Comparison of ENCODE assay signal across 10 cellular contexts in genomic region chr11:86999859-87000753, GRCh38. TPM values are rescaled to one million over a fixed set of nuclear protein-coding genes. Genes with fewer than 3 reads are reported as not detected.
A peak's percentile ranks its signal among the peaks of the same experiment; 100 is the strongest.
DNase-seq lines count a peak whose midpoint lies in the region; ATAC-seq and TF ChIP-seq lines count a peak whose summit lies in the region.
"Had no signal": no experiment of that assay in that cellular context is flagged by ENCODE, and none has a peak within 500 bp of the region (broad histone marks: within the 10 kb centered on the region; RNA-seq: fewer than 3 reads in every experiment).

No MANE protein-coding gene starts in this region.

- H3K36me3 ChIP-seq in HCT116 (ENCODE audit: control insufficient read depth in 1 of 2, insufficient read depth in 2 of 2, low read length in 2 of 2) (no peaks in the 10 kb centered on the region), prostate gland (no peaks in the 10 kb centered on the region)

- no peak overlapping the region for H3K9ac ChIP-seq in HCT116 (ENCODE audit: low read length)

- DNase-seq in HCT116 (ENCODE audit: low read depth, low spot score) (no peak), SK-N-DZ (ENCODE audit: low spot score) (peak; percentile 72), left cardiac atrium (no peak), prostate gland (ENCODE audit: low spot score) (peak; percentile 81), SHP77 treated with DMSO at 0.1 percent for 48 hours (lab: John Stamatoyannopoulos, UW) (no peak)
- DNase-seq in stimulated activated CD4-positive, alpha-beta T cell treated with anti-CD3 and anti-CD28 coated beads, Interleukin-12 subunit alpha, Interleukin-12 subunit beta, amount 100 ng/mL, for 4 hours: no peak
- DNase-seq: NCI-H2081, T-cell had no signal

- H3K27ac ChIP-seq in HCT116 (ENCODE audit: low read depth, low read length): no peak overlapping the region
- no peak overlapping the region for H3K27ac ChIP-seq in prostate gland

- POLR2A ChIA-PET in HCT116 (lab: Charles Lee): no interaction called here

- H3K79me2 ChIP-seq in HCT116 (ENCODE audit: insufficient read depth, low read length): no peaks in the 10 kb centered on the region

- H2AFZ ChIP-seq in HCT116 (ENCODE audit: low read depth, low read length, poor library complexity, severe bottlenecking): no peak overlapping the region

- H3K9me3 ChIP-seq in HCT116 (ENCODE audit: control insufficient read depth in 1 of 2, insufficient read depth in 1 of 2, low read depth in 1 of 2, low read length in 2 of 2) (no peaks in the 10 kb centered on the region), prostate gland (no peaks in the 10 kb centered on the region)

- WGBS in prostate gland: 56% methylated on average over 5 of the region's 5 CpGs

- no peaks in the 10 kb centered on the region for H4K20me1 ChIP-seq in HCT116 (ENCODE audit: insufficient read depth)

- TF ChIP-seq RAD21 in HCT116 (IDR thresholded peaks at IDR 0.05; ENCODE audit: low read depth): no peak

- BruUV-seq in HCT116 (replicated peaks; lab: Mats Ljungman, UMichigan): no TSS peak

- H3K27me3 ChIP-seq in HCT116 (ENCODE audit: insufficient read depth, low read length): no peaks in the 10 kb centered on the region
- no peaks in the 10 kb centered on the region for H3K27me3 ChIP-seq in prostate gland (replicated peaks; ENCODE audit: insufficient read depth)

- TF ChIP-seq CTCF in HCT116 (IDR thresholded peaks at IDR 0.05 in 2 of 3, conservative IDR thresholded peaks at IDR 0.05 in 1 of 3; ENCODE audit: borderline replicate concordance in 1 of 3, insufficient read depth in 1 of 3, low read depth in 2 of 3, low read length in 2 of 3): no peak
- TF ChIP-seq CTCF in prostate gland (IDR thresholded peaks at IDR 0.05): no peak

- CTCF ChIA-PET in HCT116 (lab: Charles Lee): no interaction called here

- RAD21 ChIA-PET in HCT116 (lab: Charles Lee; ENCODE audit: low non-redundant PET in 1 of 2, low total read pairs in 2 of 2, uncharacterized antibody in 2 of 2, unreplicated experiment in 2 of 2): no interaction called here

- intact Hi-C loops in HCT116 (cut with micrococcal nuclease) (no loop called here), left cardiac atrium (cut with DNase I) (no loop called here), prostate gland (cut with DNase I) (no loop called here)

- TF ChIP-seq POLR2A in HCT116 (IDR thresholded peaks at IDR 0.05; ENCODE audit: borderline replicate concordance, extremely low read depth, insufficient read depth, insufficient read length): no peak
- no peak for TF ChIP-seq POLR2A in prostate gland (IDR thresholded peaks at IDR 0.05)

- no peak overlapping the region for H3K4me2 ChIP-seq in HCT116 (ENCODE audit: low read length)

- H3K4me3 ChIP-seq in HCT116 (replicated peaks in 1 of 2; ENCODE audit: low read depth in 1 of 2, low read length in 2 of 2) (no peak overlapping the region), prostate gland (no peak overlapping the region)

- peak; percentile 40; the same call in 1 of the 2 replicates for ATAC-seq in HCT116
- ATAC-seq in left cardiac atrium: peak; percentile 70 to 86
- ATAC-seq in GM19467 (IDR thresholded peaks at IDR 0.05; ENCODE audit: unreplicated experiment): no peak
- no peak for ATAC-seq in GM18870 (IDR thresholded peaks at IDR 0.05; ENCODE audit: unreplicated experiment)
- ATAC-seq: T-cell had no signal

- peaks cover 0 to 9% of the 10 kb centered on the region in 2 experiments; a peak in 1 of 4 replicates for H3K4me1 ChIP-seq in HCT116 (ENCODE audit: control insufficient read depth in 1 of 2, insufficient read depth in 2 of 2, low read length in 2 of 2)
- peaks cover 8% of the 10 kb centered on the region for H3K4me1 ChIP-seq in prostate gland (replicated peaks)

- H3K9me2 ChIP-seq in HCT116 (ENCODE audit: insufficient read depth): no peaks in the 10 kb centered on the region

TF ChIP-seq in HCT116, 20 proteins besides CTCF, POLR2A, EP300 and RAD21:
- TF ChIP-seq EZH2 (IDR thresholded peaks at IDR 0.05) (no peak), SP1 (IDR thresholded peaks at IDR 0.05; ENCODE audit: low read depth) (no peak), CEBPB (IDR thresholded peaks at IDR 0.05; ENCODE audit: low read depth) (no peak), ZBTB33 (IDR thresholded peaks at IDR 0.05; ENCODE audit: extremely low read depth, insufficient replicate concordance, low read length) (no peak), EZH2phosphoT487 (IDR thresholded peaks at IDR 0.05; ENCODE audit: borderline replicate concordance) (no peak), FOSL1 (IDR thresholded peaks at IDR 0.05; ENCODE audit: low read depth) (no peak), POLR2AphosphoS5 (IDR thresholded peaks at IDR 0.05; ENCODE audit: low read depth, low read length) (no peak), SIN3A (IDR thresholded peaks at IDR 0.05; ENCODE audit: low read depth) (no peak), ZNF274 (IDR thresholded peaks at IDR 0.05; ENCODE audit: low read depth, low read length) (no peak), TCF7L2 (IDR thresholded peaks at IDR 0.05; ENCODE audit: borderline replicate concordance, extremely low read depth, insufficient read depth, insufficient read length) (no peak), ZFX (IDR thresholded peaks at IDR 0.05) (no peak), EGR1 (IDR thresholded peaks at IDR 0.05; ENCODE audit: low read depth) (no peak), JUND (IDR thresholded peaks at IDR 0.05) (no peak), SRF (IDR thresholded peaks at IDR 0.05; ENCODE audit: low read depth) (no peak)
- TF ChIP-seq, protein P1, sequence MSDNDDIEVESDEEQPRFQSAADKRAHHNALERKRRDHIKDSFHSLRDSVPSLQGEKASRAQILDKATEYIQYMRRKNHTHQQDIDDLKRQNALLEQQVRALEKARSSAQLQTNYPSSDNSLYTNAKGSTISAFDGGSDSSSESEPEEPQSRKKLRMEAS (IDR thresholded peaks at IDR 0.05): no peak
- TF ChIP-seq, protein P2, sequence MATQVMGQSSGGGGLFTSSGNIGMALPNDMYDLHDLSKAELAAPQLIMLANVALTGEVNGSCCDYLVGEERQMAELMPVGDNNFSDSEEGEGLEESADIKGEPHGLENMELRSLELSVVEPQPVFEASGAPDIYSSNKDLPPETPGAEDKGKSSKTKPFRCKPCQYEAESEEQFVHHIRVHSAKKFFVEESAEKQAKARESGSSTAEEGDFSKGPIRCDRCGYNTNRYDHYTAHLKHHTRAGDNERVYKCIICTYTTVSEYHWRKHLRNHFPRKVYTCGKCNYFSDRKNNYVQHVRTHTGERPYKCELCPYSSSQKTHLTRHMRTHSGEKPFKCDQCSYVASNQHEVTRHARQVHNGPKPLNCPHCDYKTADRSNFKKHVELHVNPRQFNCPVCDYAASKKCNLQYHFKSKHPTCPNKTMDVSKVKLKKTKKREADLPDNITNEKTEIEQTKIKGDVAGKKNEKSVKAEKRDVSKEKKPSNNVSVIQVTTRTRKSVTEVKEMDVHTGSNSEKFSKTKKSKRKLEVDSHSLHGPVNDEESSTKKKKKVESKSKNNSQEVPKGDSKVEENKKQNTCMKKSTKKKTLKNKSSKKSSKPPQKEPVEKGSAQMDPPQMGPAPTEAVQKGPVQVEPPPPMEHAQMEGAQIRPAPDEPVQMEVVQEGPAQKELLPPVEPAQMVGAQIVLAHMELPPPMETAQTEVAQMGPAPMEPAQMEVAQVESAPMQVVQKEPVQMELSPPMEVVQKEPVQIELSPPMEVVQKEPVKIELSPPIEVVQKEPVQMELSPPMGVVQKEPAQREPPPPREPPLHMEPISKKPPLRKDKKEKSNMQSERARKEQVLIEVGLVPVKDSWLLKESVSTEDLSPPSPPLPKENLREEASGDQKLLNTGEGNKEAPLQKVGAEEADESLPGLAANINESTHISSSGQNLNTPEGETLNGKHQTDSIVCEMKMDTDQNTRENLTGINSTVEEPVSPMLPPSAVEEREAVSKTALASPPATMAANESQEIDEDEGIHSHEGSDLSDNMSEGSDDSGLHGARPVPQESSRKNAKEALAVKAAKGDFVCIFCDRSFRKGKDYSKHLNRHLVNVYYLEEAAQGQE (IDR thresholded peaks at IDR 0.05; ENCODE audit: low read depth): no peak
- TF ChIP-seq, protein P3, sequence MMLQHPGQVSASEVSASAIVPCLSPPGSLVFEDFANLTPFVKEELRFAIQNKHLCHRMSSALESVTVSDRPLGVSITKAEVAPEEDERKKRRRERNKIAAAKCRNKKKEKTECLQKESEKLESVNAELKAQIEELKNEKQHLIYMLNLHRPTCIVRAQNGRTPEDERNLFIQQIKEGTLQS (IDR thresholded peaks at IDR 0.05): no peak
TF ChIP-seq in HCT116: peak in this region for 0.

RNA-seq across cellular contexts. Expression of gene TMEM135, which starts 37.6 kb away (rescaled TPM):
- total RNA-seq in HCT116 (2021; ENCODE audit: unreplicated experiment) (50.6 TPM), left cardiac atrium (10 to 100 TPM; 23.1 to 30.8 TPM), prostate gland (10 to 100 TPM; 22.3 to 42.1 TPM)
- polyA plus RNA-seq in HCT116 (2012): 8.4 and 10.2 TPM in 2 replicates
- 20.2 and 23.7 TPM in 2 replicates for polyA plus RNA-seq in SK-N-DZ (2014; cell fraction: cytosol; rRNA removed)
- 17.1 and 19.1 TPM in 2 replicates for polyA plus RNA-seq in SK-N-DZ (2014; cell fraction: nucleus; rRNA removed)

RNA-seq across cellular contexts. Expression of gene FZD4, which starts 44.9 kb away (rescaled TPM):
- total RNA-seq in HCT116 (2021; ENCODE audit: unreplicated experiment) (4.4 TPM), left cardiac atrium (10 to 100 TPM; 45.5 to 54.2 TPM), prostate gland (10 to 100 TPM; 34.3 to 38.3 TPM)
- 1.0 and 1.5 TPM in 2 replicates for polyA plus RNA-seq in HCT116 (2012)
- 3.6 and 5.8 TPM in 2 replicates for polyA plus RNA-seq in SK-N-DZ (2014; cell fraction: cytosol; rRNA removed)
- 2.8 and 3.4 TPM in 2 replicates for polyA plus RNA-seq in SK-N-DZ (2014; cell fraction: nucleus; rRNA removed)

Comparison
In these comparisons a context has a peak if more than half of its experiments do, and no peak if none do; other contexts are left out.
1. ATAC-seq: peak in HCT116 (single experiment) and left cardiac atrium (2 of 2); none in GM19467 (single experiment) and GM18870 (single experiment).
2. DNase-seq: peak in SK-N-DZ (single experiment) and prostate gland (single experiment); none in HCT116 (single experiment), left cardiac atrium (single experiment), SHP77 treated with DMSO at 0.1 percent for 48 hours (single experiment) and stimulated activated CD4-positive, alpha-beta T cell treated with anti-CD3 and anti-CD28 coated beads, Interleukin-12 subunit alpha, Interleukin-12 subunit beta, amount 100 ng/mL, for 4 hours (single experiment).